ENCODE assay signal across 20 cellular contexts in the genomic region with DNA sequence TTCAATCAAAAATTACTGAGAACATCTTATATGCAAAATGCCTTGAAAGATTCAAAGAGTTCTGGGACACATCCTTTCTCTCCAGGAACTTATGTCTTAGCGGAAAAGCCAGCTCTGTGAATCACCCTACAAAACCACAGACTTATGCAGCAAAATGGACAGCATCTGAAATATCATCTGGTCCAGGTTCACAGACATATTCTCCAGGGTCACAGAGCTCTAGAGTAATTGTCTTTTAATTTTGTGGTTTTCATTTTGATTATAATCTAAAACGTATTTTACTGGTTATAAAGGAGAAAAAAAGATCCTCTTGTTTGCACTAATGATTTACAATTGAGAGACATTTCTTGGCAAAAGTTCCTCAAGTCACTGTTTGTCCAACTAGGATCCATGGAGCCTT.
DNase-seq lines count a peak whose midpoint lies in the region; ATAC-seq, FAIRE-seq and TF ChIP-seq lines count a peak whose summit lies in the region.
"Had no signal": no experiment of that assay in that cellular context is flagged by ENCODE, and none has a peak within 500 bp of the region (broad histone marks: within the 10 kb centered on the region; RNA-seq: fewer than 3 reads in every experiment).

No MANE protein-coding gene starts in this region.

- no peaks in the 10 kb centered on the region; a peak in 2 of 5 replicates for H3K9me3 Mint-ChIP-seq in H9

- H3K23ac ChIP-seq in mesenchymal stem cell (ENCODE audit: low read length in 2 of 2), result no peak overlapping the region
- no peak overlapping the region for H3K23ac ChIP-seq in H9 (ENCODE audit: insufficient read length, low read depth, low read length)

- H2AFZ ChIP-seq in PC-3 (ENCODE audit: low read length), result no peak overlapping the region
- H2AFZ ChIP-seq in mesenchymal stem cell (ENCODE audit: low read depth, low read length), result no peak overlapping the region
- no peak overlapping the region for H2AFZ ChIP-seq in H9 (ENCODE audit: low read length)

- no peak overlapping the region for H2BK5ac ChIP-seq in mesenchymal stem cell (ENCODE audit: low read depth, low read length, poor library complexity, severe bottlenecking)
- H2BK5ac ChIP-seq in H9 (ENCODE audit: insufficient read length, low read length), result no peak overlapping the region

- TF ChIP-seq POLR2A in GM12891 (IDR thresholded peaks at IDR 0.05; ENCODE audit: low read depth, low read length), result no peak

- intact Hi-C loops in PC-3 (cut with micrococcal nuclease), result no loop called here

- H4K8ac ChIP-seq in mesenchymal stem cell (ENCODE audit: low read length), result no peak overlapping the region
- H4K8ac ChIP-seq in H9 (replicated peaks; ENCODE audit: insufficient read length, low read depth, low read length), result no peak overlapping the region

- H3K27me3 ChIP-seq in PC-3 (ENCODE audit: low read length) (no peaks in the 10 kb centered on the region), mesenchymal stem cell (ENCODE audit: control insufficient read depth in 1 of 2, insufficient read depth in 1 of 2, low read length in 2 of 2) (no peaks in the 10 kb centered on the region), H9 (ENCODE audit: insufficient read depth, low read length) (no peaks in the 10 kb centered on the region)
- H3K27me3 ChIP-seq: BLaER1 treated with 17β-estradiol and CSF1 and Interleukin-3, amounts not matched to agents 10 nM and 100 nM; cardiac muscle cell; pancreas; spleen had no signal

- no peak overlapping the region for H3K14ac ChIP-seq in mesenchymal stem cell (ENCODE audit: low read length in 2 of 2)
- no peak overlapping the region for H3K14ac ChIP-seq in H9 (ENCODE audit: insufficient read depth, low read length)

- H3K56ac ChIP-seq in H9 (ENCODE audit: insufficient read length, low read depth, low read length), result no peak overlapping the region

- H3K79me1 ChIP-seq in mesenchymal stem cell (replicated peaks; ENCODE audit: low read length, poor library complexity, severe bottlenecking) (no peaks in the 10 kb centered on the region), H9 (ENCODE audit: insufficient read depth, low read depth, low read length, poor library complexity, severe bottlenecking) (no peaks in the 10 kb centered on the region)

- 0% methylated on average over 1 of the region's 2 CpGs for WGBS in mesenchymal stem cell
- no CpG with 5 or more reads among the region's 2 CpGs for WGBS in H9 (ENCODE audit: extremely low coverage, insufficient read length, low lambda C conversion rate)

- H3K18ac ChIP-seq in mesenchymal stem cell (ENCODE audit: low read depth in 1 of 2, low read length in 2 of 2) (no peak overlapping the region), H9 (ENCODE audit: insufficient read length, low read depth, low read length) (no peak overlapping the region)

- peak; percentile 64 for ATAC-seq in PC-3
- ATAC-seq: GM12878 had no signal

- H2AK5ac ChIP-seq in mesenchymal stem cell (ENCODE audit: low read length, severe bottlenecking) (no peak overlapping the region), H9 (ENCODE audit: insufficient read length, low read length) (no peak overlapping the region)

- TF ChIP-seq CTCF in PC-3 (conservative IDR thresholded peaks at IDR 0.05; ENCODE audit: low read depth, low read length), result no peak
- TF ChIP-seq CTCF in H9 (conservative IDR thresholded peaks at IDR 0.05), result no peak

- H3K79me2 ChIP-seq in PC-3 (ENCODE audit: low read length) (no peaks in the 10 kb centered on the region), H9 (ENCODE audit: insufficient read depth, low read length) (no peaks in the 10 kb centered on the region)

- H3K9me2 ChIP-seq in PC-3 (replicated peaks; ENCODE audit: low read length), result no peaks in the 10 kb centered on the region

- POLR2A ChIA-PET in PC-3 (lab: Charles Lee; ENCODE audit: unreplicated experiment), result no interaction called here

- no peak overlapping the region for H3K4me3 ChIP-seq in PC-3 (ENCODE audit: low read length)
- H3K4me3 ChIP-seq in mesenchymal stem cell (ENCODE audit: insufficient read depth in 1 of 2, low read depth in 1 of 2, low read length in 2 of 2), result no peak overlapping the region
- H3K4me3 ChIP-seq: BLaER1 treated with 17β-estradiol and CSF1 and Interleukin-3, amounts not matched to agents 10 nM and 100 nM; cardiac muscle cell; GM12878; pancreas; spleen had no signal

- H2BK12ac ChIP-seq in mesenchymal stem cell (ENCODE audit: low read length in 2 of 2) (no peak overlapping the region), H9 (ENCODE audit: insufficient read length, low read depth, low read length) (no peak overlapping the region)

- H3K27ac ChIP-seq in PC-3 (ENCODE audit: low read length) (peak overlapping the region; percentile 92), mesenchymal stem cell (ENCODE audit: low read length, poor library complexity, severe bottlenecking) (no peak overlapping the region), H9 (ENCODE audit: insufficient read length, low read depth, low read length) (no peak overlapping the region)
- H3K27ac ChIP-seq: BLaER1 treated with 17β-estradiol and CSF1 and Interleukin-3, amounts not matched to agents 10 nM and 100 nM; cardiac muscle cell; pancreas; spleen had no signal

- no peak overlapping the region for H3K4me3 Mint-ChIP-seq in H9

- H3T11ph ChIP-seq in H9 (ENCODE audit: low read length), result no peak overlapping the region

- BruUV-seq in PC-3 (replicated peaks; lab: Mats Ljungman, UMichigan), result no TSS peak

- H3K4ac ChIP-seq in mesenchymal stem cell (ENCODE audit: low read depth in 1 of 2, low read length in 2 of 2) (no peak overlapping the region), H9 (ENCODE audit: low read depth, low read length) (no peak overlapping the region)

- DNase-seq in EH (ENCODE audit: low read depth) (peak; percentile 92), PC-3 (peak; percentile 54), dedifferentiated amniotic fluid mesenchymal stem cell (ENCODE audit: extremely low spot score) (peak; percentile 42), mesenchymal stem cell (peak; percentile 86), H9 (no peak), activated gamma-delta T cell (lab: John Stamatoyannopoulos, UW) (no peak), GM12891 (ENCODE audit: insufficient read length, low spot score) (no peak)
- no peak for DNase-seq in activated CD4-positive, alpha-beta T cell treated with anti-CD3 and anti-CD28 coated beads for 1 hour
- DNase-seq: activated effector memory CD4-positive, alpha-beta T cell treated with anti-CD3 and anti-CD28 coated beads, Interleukin-2, amount 50 U/mL, for 16 hours; DMS79 treated with DMSO at 0.1 percent for 48 hours; effector memory CD4-positive, alpha-beta T cell; kidney glomerular epithelial cell; NCI-H2107; NK-92 treated with Interleukin-12 subunit alpha and Interleukin-12 subunit beta, amount 100 ng/mL, for 24 hours; pancreas; SIG-M5; spleen had no signal

- H3K9ac ChIP-seq in PC-3 (ENCODE audit: low read length) (no peak overlapping the region), mesenchymal stem cell (ENCODE audit: low read length) (no peak overlapping the region), H9 (ENCODE audit: extremely low read depth, insufficient read length, low read length) (no peak overlapping the region)
- H3K9ac ChIP-seq: BLaER1 treated with 17β-estradiol and CSF1 and Interleukin-3, amounts not matched to agents 10 nM and 100 nM had no signal

- H3K9me3 ChIP-seq in PC-3 (ENCODE audit: low read length) (no peaks in the 10 kb centered on the region), mesenchymal stem cell (ENCODE audit: control insufficient read depth, low read length) (no peaks in the 10 kb centered on the region), H9 (ENCODE audit: control insufficient read depth, low read depth, low read length) (no peaks in the 10 kb centered on the region)
- H3K9me3 ChIP-seq: pancreas had no signal

- H3F3A ChIP-seq in PC-3 (ENCODE audit: low read length, unreplicated experiment), result no peaks in the 10 kb centered on the region

- H3K4me1 ChIP-seq in PC-3 (ENCODE audit: insufficient read depth, low read length), result peaks cover 36% of the 10 kb centered on the region
- H3K4me1 ChIP-seq in mesenchymal stem cell (ENCODE audit: control insufficient read depth, insufficient read depth, low read depth, low read length), result peaks cover 5% of the 10 kb centered on the region
- no peaks in the 10 kb centered on the region for H3K4me1 ChIP-seq in H9 (ENCODE audit: insufficient read depth, low read length)
- H3K4me1 ChIP-seq: BLaER1 treated with 17β-estradiol and CSF1 and Interleukin-3, amounts not matched to agents 10 nM and 100 nM; pancreas; spleen had no signal

- no peaks in the 10 kb centered on the region for H4K20me1 ChIP-seq in PC-3 (ENCODE audit: low read length)
- no peaks in the 10 kb centered on the region for H4K20me1 ChIP-seq in H9 (ENCODE audit: control insufficient read depth, insufficient read depth, insufficient read length)
- H4K20me1 ChIP-seq: BLaER1 treated with 17β-estradiol and CSF1 and Interleukin-3, amounts not matched to agents 10 nM and 100 nM had no signal

- no peak overlapping the region for H2BK20ac ChIP-seq in H9 (ENCODE audit: low read depth, low read length, poor library complexity, severe bottlenecking)

- peaks cover 7 to 11% of the 10 kb centered on the region in 2 experiments for H3K4me1 Mint-ChIP-seq in H9

- CTCF ChIA-PET in PC-3 (lab: Charles Lee), result no interaction called here

- H2BK120ac ChIP-seq in mesenchymal stem cell (ENCODE audit: low read depth, low read length), result no peak overlapping the region
- no peak overlapping the region for H2BK120ac ChIP-seq in H9 (ENCODE audit: low read depth, low read length, poor library complexity, severe bottlenecking)

- H4K91ac ChIP-seq in mesenchymal stem cell (ENCODE audit: low read length) (no peak overlapping the region), H9 (ENCODE audit: insufficient read length, low read depth, low read length) (no peak overlapping the region)

- H2BK15ac ChIP-seq in mesenchymal stem cell (ENCODE audit: low read depth, poor library complexity, severe bottlenecking) (no peak overlapping the region), H9 (ENCODE audit: low read depth, low read length) (no peak overlapping the region)

- H3K23me2 ChIP-seq in H9 (ENCODE audit: insufficient read length, low read depth, low read length, poor library complexity, severe bottlenecking), result no peaks in the 10 kb centered on the region

- H3K27ac Mint-ChIP-seq in H9, result no peak overlapping the region

- no peaks in the 10 kb centered on the region for H3K36me3 ChIP-seq in PC-3 (ENCODE audit: low read depth, low read length)
- no peaks in the 10 kb centered on the region for H3K36me3 ChIP-seq in mesenchymal stem cell (ENCODE audit: control insufficient read depth in 1 of 2, insufficient read depth in 2 of 2, low read depth in 1 of 2, low read length in 2 of 2)
- H3K36me3 ChIP-seq: BLaER1 treated with 17β-estradiol and CSF1 and Interleukin-3, amounts not matched to agents 10 nM and 100 nM; cardiac muscle cell; pancreas; spleen had no signal

- H3K4me2 ChIP-seq in PC-3 (ENCODE audit: low read length) (no peak overlapping the region), mesenchymal stem cell (ENCODE audit: low read length, poor library complexity, severe bottlenecking) (no peak overlapping the region), H9 (ENCODE audit: insufficient read depth, insufficient read length, low read length) (no peak overlapping the region)
- H3K4me2 ChIP-seq: BLaER1 treated with 17β-estradiol and CSF1 and Interleukin-3, amounts not matched to agents 10 nM and 100 nM had no signal

- no peaks in the 10 kb centered on the region; a peak in 1 of 7 replicates for H3K36me3 Mint-ChIP-seq in H9 (ENCODE audit: insufficient read depth in 1 of 3, low read depth in 3 of 3)

- peaks cover 1% of the 10 kb centered on the region; the same call in 1 of the 2 replicates for H3K27me3 Mint-ChIP-seq in H9 (ENCODE audit: low read depth)

- no peak for FAIRE-seq in GM12891 (lab: Jason Lieb, UNC)
- FAIRE-seq: GM12878, pancreas had no signal

- H4K5ac ChIP-seq in H9 (ENCODE audit: insufficient read length, low read depth, low read length), result no peak overlapping the region

Comparison
In these comparisons a context has a peak if more than half of its experiments do, and no peak if none do; other contexts are left out.
1. DNase-seq: peak in EH (single experiment), PC-3 (single experiment), dedifferentiated amniotic fluid mesenchymal stem cell (single experiment) and mesenchymal stem cell (single experiment); none in H9 (single experiment), activated CD4-positive, alpha-beta T cell treated with anti-CD3 and anti-CD28 coated beads for 1 hour (single experiment), activated gamma-delta T cell (single experiment) and GM12891 (single experiment).